Comparison of ENCODE assay signal across 1 cellular context in the genomic region with DNA sequence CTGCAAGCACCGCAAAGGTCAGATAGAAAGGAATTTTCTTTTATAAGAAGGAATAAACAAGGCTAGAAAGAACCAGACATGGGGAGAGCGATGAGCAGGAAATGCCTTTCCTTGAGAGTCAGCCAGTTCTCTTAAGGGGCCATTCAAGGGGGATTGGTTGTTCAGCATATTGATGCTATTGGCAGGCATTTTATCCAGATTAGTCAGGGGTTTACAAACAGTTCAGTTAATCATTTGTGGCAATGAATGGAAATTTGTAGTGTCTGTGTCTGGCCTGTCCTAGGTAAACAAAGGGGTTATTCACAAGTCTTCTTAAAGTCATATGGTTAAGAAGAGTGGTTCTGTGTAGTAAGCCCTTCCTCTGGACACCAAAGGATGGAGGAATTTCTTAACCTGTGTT.
TF ChIP-seq lines count a peak whose summit lies in the region.

No MANE protein-coding gene starts in this region.

TF ChIP-seq in WTC11, 78 proteins besides CTCF, POLR2A, EP300 and RAD21 (continued from another document):
- TF ChIP-seq STAT6 (CRISPR knock-in tag; conservative IDR thresholded peaks at IDR 0.05; ENCODE audit: low read depth) (no peak), NFATC4 (CRISPR knock-in tag; IDR thresholded peaks at IDR 0.05) (no peak), MYBL2 (CRISPR knock-in tag; IDR thresholded peaks at IDR 0.05) (no peak)
- TF ChIP-seq, protein P1, sequence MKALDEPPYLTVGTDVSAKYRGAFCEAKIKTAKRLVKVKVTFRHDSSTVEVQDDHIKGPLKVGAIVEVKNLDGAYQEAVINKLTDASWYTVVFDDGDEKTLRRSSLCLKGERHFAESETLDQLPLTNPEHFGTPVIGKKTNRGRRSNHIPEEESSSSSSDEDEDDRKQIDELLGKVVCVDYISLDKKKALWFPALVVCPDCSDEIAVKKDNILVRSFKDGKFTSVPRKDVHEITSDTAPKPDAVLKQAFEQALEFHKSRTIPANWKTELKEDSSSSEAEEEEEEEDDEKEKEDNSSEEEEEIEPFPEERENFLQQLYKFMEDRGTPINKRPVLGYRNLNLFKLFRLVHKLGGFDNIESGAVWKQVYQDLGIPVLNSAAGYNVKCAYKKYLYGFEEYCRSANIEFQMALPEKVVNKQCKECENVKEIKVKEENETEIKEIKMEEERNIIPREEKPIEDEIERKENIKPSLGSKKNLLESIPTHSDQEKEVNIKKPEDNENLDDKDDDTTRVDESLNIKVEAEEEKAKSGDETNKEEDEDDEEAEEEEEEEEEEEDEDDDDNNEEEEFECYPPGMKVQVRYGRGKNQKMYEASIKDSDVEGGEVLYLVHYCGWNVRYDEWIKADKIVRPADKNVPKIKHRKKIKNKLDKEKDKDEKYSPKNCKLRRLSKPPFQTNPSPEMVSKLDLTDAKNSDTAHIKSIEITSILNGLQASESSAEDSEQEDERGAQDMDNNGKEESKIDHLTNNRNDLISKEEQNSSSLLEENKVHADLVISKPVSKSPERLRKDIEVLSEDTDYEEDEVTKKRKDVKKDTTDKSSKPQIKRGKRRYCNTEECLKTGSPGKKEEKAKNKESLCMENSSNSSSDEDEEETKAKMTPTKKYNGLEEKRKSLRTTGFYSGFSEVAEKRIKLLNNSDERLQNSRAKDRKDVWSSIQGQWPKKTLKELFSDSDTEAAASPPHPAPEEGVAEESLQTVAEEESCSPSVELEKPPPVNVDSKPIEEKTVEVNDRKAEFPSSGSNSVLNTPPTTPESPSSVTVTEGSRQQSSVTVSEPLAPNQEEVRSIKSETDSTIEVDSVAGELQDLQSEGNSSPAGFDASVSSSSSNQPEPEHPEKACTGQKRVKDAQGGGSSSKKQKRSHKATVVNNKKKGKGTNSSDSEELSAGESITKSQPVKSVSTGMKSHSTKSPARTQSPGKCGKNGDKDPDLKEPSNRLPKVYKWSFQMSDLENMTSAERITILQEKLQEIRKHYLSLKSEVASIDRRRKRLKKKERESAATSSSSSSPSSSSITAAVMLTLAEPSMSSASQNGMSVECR (CRISPR knock-in tag; IDR thresholded peaks at IDR 0.05; ENCODE audit: borderline replicate concordance): no peak
- TF ChIP-seq, protein P2, sequence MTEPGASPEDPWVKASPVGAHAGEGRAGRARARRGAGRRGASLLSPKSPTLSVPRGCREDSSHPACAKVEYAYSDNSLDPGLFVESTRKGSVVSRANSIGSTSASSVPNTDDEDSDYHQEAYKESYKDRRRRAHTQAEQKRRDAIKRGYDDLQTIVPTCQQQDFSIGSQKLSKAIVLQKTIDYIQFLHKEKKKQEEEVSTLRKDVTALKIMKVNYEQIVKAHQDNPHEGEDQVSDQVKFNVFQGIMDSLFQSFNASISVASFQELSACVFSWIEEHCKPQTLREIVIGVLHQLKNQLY (CRISPR knock-in tag; IDR thresholded peaks at IDR 0.05): no peak
